1 cellular context compared by ENCODE assay signal in the genomic region with DNA sequence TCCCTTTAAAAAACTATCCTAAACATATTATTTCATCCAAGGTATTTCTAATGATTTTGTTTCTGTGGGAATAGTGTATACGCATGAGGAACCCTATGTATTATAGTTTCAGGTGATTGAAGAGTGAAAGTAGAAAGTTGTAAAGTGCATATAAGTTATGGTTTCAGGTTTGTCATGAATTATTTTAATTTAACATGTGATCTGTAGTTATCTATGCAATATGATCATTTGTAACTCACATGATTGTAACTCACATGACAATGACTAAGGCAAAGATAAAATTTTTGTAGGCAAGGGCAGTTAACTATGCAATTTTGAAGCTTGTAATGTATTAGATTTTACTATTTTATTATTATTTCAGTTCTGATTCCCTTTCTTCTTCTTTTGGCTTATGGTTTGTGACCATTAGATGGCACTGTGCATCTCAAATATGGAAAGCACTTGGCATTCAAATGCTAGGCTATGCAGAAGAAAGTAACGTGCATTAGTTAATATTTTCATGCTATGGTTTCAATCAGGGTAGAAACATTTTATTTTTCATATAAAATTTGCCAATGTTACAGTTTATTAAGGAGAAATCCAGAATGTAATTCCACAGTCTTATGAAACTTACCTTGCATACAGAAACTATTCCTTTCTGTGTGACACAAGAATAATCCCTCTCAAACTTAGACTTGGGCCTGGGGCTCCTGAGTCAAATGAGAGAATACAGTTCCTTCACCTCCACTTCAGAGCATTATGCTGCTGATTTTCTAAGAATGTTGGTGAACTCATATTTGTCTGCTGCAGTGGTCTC.
TF ChIP-seq lines count a peak whose summit lies in the region.

No MANE protein-coding gene starts in this region.

TF ChIP-seq in WTC11, 78 proteins besides CTCF, POLR2A, EP300 and RAD21 (continued from another document):
- TF ChIP-seq, protein P1, sequence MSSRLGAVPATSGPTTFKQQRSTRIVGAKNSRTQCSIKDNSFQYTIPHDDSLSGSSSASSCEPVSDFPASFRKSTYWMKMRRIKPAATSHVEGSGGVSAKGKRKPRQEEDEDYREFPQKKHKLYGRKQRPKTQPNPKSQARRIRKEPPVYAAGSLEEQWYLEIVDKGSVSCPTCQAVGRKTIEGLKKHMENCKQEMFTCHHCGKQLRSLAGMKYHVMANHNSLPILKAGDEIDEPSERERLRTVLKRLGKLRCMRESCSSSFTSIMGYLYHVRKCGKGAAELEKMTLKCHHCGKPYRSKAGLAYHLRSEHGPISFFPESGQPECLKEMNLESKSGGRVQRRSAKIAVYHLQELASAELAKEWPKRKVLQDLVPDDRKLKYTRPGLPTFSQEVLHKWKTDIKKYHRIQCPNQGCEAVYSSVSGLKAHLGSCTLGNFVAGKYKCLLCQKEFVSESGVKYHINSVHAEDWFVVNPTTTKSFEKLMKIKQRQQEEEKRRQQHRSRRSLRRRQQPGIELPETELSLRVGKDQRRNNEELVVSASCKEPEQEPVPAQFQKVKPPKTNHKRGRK (CRISPR knock-in tag; IDR thresholded peaks at IDR 0.05; ENCODE audit: borderline replicate concordance) = no peak
- no peak for TF ChIP-seq NR1H2 (CRISPR knock-in tag; IDR thresholded peaks at IDR 0.05)
- TF ChIP-seq TCF7 (CRISPR knock-in tag; IDR thresholded peaks at IDR 0.05; ENCODE audit: low read depth) = no peak
- TF ChIP-seq, protein P2, sequence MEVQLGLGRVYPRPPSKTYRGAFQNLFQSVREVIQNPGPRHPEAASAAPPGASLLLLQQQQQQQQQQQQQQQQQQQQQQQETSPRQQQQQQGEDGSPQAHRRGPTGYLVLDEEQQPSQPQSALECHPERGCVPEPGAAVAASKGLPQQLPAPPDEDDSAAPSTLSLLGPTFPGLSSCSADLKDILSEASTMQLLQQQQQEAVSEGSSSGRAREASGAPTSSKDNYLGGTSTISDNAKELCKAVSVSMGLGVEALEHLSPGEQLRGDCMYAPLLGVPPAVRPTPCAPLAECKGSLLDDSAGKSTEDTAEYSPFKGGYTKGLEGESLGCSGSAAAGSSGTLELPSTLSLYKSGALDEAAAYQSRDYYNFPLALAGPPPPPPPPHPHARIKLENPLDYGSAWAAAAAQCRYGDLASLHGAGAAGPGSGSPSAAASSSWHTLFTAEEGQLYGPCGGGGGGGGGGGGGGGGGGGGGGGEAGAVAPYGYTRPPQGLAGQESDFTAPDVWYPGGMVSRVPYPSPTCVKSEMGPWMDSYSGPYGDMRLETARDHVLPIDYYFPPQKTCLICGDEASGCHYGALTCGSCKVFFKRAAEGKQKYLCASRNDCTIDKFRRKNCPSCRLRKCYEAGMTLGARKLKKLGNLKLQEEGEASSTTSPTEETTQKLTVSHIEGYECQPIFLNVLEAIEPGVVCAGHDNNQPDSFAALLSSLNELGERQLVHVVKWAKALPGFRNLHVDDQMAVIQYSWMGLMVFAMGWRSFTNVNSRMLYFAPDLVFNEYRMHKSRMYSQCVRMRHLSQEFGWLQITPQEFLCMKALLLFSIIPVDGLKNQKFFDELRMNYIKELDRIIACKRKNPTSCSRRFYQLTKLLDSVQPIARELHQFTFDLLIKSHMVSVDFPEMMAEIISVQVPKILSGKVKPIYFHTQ (CRISPR knock-in tag; IDR thresholded peaks at IDR 0.05) = no peak
- no peak for TF ChIP-seq SMAD3 (CRISPR knock-in tag; IDR thresholded peaks at IDR 0.05; ENCODE audit: borderline replicate concordance)
- TF ChIP-seq, protein P3, sequence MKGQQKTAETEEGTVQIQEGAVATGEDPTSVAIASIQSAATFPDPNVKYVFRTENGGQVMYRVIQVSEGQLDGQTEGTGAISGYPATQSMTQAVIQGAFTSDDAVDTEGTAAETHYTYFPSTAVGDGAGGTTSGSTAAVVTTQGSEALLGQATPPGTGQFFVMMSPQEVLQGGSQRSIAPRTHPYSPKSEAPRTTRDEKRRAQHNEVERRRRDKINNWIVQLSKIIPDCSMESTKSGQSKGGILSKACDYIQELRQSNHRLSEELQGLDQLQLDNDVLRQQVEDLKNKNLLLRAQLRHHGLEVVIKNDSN (CRISPR knock-in tag; IDR thresholded peaks at IDR 0.05) = no peak
- no peak for TF ChIP-seq JAZF1 (CRISPR knock-in tag; IDR thresholded peaks at IDR 0.05)
- TF ChIP-seq, protein P4, sequence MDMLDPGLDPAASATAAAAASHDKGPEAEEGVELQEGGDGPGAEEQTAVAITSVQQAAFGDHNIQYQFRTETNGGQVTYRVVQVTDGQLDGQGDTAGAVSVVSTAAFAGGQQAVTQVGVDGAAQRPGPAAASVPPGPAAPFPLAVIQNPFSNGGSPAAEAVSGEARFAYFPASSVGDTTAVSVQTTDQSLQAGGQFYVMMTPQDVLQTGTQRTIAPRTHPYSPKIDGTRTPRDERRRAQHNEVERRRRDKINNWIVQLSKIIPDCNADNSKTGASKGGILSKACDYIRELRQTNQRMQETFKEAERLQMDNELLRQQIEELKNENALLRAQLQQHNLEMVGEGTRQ (CRISPR knock-in tag; IDR thresholded peaks at IDR 0.05) = no peak
